17 cellular contexts compared by ENCODE assay signal in the genomic region with DNA sequence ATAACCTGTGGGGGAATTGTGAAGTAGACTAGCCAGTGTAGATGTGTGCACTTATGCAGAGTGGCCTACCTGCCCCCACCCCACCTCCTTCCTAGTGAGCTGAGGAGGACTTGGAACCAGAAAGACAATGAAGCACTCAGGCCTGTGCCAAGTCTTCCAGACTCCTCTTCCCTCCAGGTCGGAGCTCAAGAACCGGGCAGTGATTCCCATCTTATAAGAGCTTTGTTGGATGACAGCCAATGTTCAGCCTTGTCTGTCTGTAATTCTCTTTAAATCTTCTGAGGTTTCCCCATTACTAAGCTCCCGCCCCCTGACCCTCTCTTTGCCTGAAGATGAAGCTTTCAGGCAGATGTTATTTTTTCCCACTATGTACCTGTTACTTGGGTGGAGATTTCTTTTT.
"Had no signal": no experiment of that assay in that cellular context is flagged by ENCODE, and none has a peak within 500 bp of the region (broad histone marks: within the 10 kb centered on the region; RNA-seq: fewer than 3 reads in every experiment).

No MANE protein-coding gene starts in this region.

- DNase-seq: activated CD4-positive, alpha-beta T cell treated with anti-CD3 and anti-CD28 coated beads for 48 hours; activated CD8-positive, alpha-beta memory T cell treated with anti-CD3 and anti-CD28 coated beads, Interleukin-2, amount 50 U/mL, for 4 hours; activated CD8-positive, alpha-beta T cell treated with anti-CD3 and anti-CD28 coated beads, Interleukin-2, amount 10 ng/mL, durations not matched to agents 7 days and 5 days; activated effector memory CD4-positive, alpha-beta T cell treated with anti-CD3 and anti-CD28 coated beads, Interleukin-2, amount 50 U/mL, for 16 hours; activated T-cell treated with anti-CD3 and anti-CD28 coated beads, Interleukin-2, amount 50 U/mL, for 48 hours; central memory CD4-positive, alpha-beta T cell; colonic mucosa; left lung; natural killer cell; nucleus accumbens; stimulated activated CD4-positive, alpha-beta T cell treated with anti-CD3 and anti-CD28 coated beads, Interleukin-4, amount 100 ng/mL, for 1 hour; stimulated activated naive CD4-positive, alpha-beta T cell had no signal

- ATAC-seq: activated CD8-positive, alpha-beta T cell treated with anti-CD3 and anti-CD28 coated beads, Interleukin-2, amount 10 ng/mL, durations not matched to agents 7 days and 5 days; left lung; natural killer cell had no signal

- H3K4me3 ChIP-seq: colonic mucosa, left lung, right atrium auricular region, tibial nerve, vagina had no signal

- H3K36me3 Mint-ChIP-seq: natural killer cell had no signal

- H3K4me1 Mint-ChIP-seq: brain, natural killer cell had no signal

- H3K27me3 ChIP-seq: colonic mucosa, left lung, right atrium auricular region, tibial nerve, vagina had no signal

- H3K36me3 ChIP-seq: colonic mucosa, left lung, right atrium auricular region, vagina had no signal

- H3K9me3 ChIP-seq: colonic mucosa, left lung, right atrium auricular region, vagina had no signal

- H3K4me3 Mint-ChIP-seq: activated CD8-positive, alpha-beta T cell treated with anti-CD3 and anti-CD28 coated beads, Interleukin-2, amount 10 ng/mL, durations not matched to agents 7 days and 5 days; activated naive CD8-positive, alpha-beta T cell; brain; natural killer cell had no signal

- H3K27me3 Mint-ChIP-seq: activated naive CD8-positive, alpha-beta T cell had no signal

- H3K4me1 ChIP-seq: colonic mucosa, left lung, right atrium auricular region, tibial nerve, vagina had no signal

- H3K27ac ChIP-seq: colonic mucosa, left lung, right atrium auricular region, tibial nerve, vagina had no signal

- H3K9me3 Mint-ChIP-seq: natural killer cell had no signal

- H3K27ac Mint-ChIP-seq: activated CD8-positive, alpha-beta T cell treated with anti-CD3 and anti-CD28 coated beads, Interleukin-2, amount 10 ng/mL, durations not matched to agents 7 days and 5 days; activated naive CD8-positive, alpha-beta T cell; brain; natural killer cell had no signal
